Comparison of ENCODE assay signal across 1 cellular context in the genomic region with DNA sequence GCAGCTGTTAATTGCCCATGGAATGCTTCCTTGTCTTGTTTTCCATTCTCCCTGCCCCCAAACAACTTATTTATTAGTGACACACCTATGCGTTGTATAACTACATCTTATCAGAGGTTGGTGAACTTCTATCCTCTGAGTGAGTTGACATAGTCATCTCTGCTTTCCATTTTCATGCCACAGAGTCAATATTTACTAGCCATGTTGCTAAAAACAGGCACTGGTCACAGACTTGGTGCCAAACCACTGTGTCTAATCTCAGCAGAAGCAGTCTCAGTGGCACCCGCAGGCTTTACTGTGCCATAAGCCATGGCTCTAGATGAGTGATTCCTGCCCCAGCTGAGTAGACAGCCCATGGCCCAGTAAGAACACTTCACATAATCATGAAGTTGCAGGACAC.
TF ChIP-seq lines count a peak whose summit lies in the region.

No MANE protein-coding gene starts in this region.

TF ChIP-seq in HepG2, 621 proteins besides CTCF, POLR2A, EP300 and RAD21 (continued from another document and continues in another):
- TF ChIP-seq, protein P1, sequence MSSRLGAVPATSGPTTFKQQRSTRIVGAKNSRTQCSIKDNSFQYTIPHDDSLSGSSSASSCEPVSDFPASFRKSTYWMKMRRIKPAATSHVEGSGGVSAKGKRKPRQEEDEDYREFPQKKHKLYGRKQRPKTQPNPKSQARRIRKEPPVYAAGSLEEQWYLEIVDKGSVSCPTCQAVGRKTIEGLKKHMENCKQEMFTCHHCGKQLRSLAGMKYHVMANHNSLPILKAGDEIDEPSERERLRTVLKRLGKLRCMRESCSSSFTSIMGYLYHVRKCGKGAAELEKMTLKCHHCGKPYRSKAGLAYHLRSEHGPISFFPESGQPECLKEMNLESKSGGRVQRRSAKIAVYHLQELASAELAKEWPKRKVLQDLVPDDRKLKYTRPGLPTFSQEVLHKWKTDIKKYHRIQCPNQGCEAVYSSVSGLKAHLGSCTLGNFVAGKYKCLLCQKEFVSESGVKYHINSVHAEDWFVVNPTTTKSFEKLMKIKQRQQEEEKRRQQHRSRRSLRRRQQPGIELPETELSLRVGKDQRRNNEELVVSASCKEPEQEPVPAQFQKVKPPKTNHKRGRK (CRISPR knock-in tag; IDR thresholded peaks at IDR 0.05): no peak
- no peak for TF ChIP-seq ZNF619 (CRISPR knock-in tag; IDR thresholded peaks at IDR 0.05)
- TF ChIP-seq GATAD1 (CRISPR knock-in tag; IDR thresholded peaks at IDR 0.05): no peak
- no peak for TF ChIP-seq ZSCAN25 (CRISPR knock-in tag; IDR thresholded peaks at IDR 0.05)
- TF ChIP-seq SNAI1 (CRISPR knock-in tag; IDR thresholded peaks at IDR 0.05; ENCODE audit: borderline replicate concordance): no peak
- TF ChIP-seq, protein P2, sequence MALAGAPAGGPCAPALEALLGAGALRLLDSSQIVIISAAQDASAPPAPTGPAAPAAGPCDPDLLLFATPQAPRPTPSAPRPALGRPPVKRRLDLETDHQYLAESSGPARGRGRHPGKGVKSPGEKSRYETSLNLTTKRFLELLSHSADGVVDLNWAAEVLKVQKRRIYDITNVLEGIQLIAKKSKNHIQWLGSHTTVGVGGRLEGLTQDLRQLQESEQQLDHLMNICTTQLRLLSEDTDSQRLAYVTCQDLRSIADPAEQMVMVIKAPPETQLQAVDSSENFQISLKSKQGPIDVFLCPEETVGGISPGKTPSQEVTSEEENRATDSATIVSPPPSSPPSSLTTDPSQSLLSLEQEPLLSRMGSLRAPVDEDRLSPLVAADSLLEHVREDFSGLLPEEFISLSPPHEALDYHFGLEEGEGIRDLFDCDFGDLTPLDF (CRISPR knock-in tag; IDR thresholded peaks at IDR 0.05): no peak
- no peak for TF ChIP-seq ZNF780A (CRISPR knock-in tag; IDR thresholded peaks at IDR 0.05)
- TF ChIP-seq ZNF766 (CRISPR knock-in tag; IDR thresholded peaks at IDR 0.05; ENCODE audit: borderline replicate concordance): no peak
- no peak for TF ChIP-seq ASH2L (IDR thresholded peaks at IDR 0.05; ENCODE audit: insufficient read length, low read depth, low read length)
- no peak for TF ChIP-seq MYNN (CRISPR knock-in tag; IDR thresholded peaks at IDR 0.05; ENCODE audit: low read depth)
- TF ChIP-seq, protein P3, sequence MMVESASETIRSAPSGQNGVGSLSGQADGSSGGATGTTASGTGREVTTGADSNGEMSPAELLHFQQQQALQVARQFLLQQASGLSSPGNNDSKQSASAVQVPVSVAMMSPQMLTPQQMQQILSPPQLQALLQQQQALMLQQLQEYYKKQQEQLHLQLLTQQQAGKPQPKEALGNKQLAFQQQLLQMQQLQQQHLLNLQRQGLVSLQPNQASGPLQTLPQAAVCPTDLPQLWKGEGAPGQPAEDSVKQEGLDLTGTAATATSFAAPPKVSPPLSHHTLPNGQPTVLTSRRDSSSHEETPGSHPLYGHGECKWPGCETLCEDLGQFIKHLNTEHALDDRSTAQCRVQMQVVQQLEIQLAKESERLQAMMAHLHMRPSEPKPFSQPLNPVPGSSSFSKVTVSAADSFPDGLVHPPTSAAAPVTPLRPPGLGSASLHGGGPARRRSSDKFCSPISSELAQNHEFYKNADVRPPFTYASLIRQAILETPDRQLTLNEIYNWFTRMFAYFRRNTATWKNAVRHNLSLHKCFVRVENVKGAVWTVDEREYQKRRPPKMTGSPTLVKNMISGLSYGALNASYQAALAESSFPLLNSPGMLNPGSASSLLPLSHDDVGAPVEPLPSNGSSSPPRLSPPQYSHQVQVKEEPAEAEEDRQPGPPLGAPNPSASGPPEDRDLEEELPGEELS (CRISPR knock-in tag; IDR thresholded peaks at IDR 0.05): peak; percentile 53; the same call in 1 of the 2 replicates
- TF ChIP-seq ZNF713 (CRISPR knock-in tag; IDR thresholded peaks at IDR 0.05): no peak
- no peak for TF ChIP-seq KLF16 (CRISPR knock-in tag; IDR thresholded peaks at IDR 0.05)
- TF ChIP-seq ZNF678 (CRISPR knock-in tag; IDR thresholded peaks at IDR 0.05): no peak
- no peak for TF ChIP-seq TMF1 (CRISPR knock-in tag; IDR thresholded peaks at IDR 0.05; ENCODE audit: low read depth)
- no peak for TF ChIP-seq ZNF550 (CRISPR knock-in tag; IDR thresholded peaks at IDR 0.05; ENCODE audit: borderline replicate concordance)
- TF ChIP-seq, protein P4, sequence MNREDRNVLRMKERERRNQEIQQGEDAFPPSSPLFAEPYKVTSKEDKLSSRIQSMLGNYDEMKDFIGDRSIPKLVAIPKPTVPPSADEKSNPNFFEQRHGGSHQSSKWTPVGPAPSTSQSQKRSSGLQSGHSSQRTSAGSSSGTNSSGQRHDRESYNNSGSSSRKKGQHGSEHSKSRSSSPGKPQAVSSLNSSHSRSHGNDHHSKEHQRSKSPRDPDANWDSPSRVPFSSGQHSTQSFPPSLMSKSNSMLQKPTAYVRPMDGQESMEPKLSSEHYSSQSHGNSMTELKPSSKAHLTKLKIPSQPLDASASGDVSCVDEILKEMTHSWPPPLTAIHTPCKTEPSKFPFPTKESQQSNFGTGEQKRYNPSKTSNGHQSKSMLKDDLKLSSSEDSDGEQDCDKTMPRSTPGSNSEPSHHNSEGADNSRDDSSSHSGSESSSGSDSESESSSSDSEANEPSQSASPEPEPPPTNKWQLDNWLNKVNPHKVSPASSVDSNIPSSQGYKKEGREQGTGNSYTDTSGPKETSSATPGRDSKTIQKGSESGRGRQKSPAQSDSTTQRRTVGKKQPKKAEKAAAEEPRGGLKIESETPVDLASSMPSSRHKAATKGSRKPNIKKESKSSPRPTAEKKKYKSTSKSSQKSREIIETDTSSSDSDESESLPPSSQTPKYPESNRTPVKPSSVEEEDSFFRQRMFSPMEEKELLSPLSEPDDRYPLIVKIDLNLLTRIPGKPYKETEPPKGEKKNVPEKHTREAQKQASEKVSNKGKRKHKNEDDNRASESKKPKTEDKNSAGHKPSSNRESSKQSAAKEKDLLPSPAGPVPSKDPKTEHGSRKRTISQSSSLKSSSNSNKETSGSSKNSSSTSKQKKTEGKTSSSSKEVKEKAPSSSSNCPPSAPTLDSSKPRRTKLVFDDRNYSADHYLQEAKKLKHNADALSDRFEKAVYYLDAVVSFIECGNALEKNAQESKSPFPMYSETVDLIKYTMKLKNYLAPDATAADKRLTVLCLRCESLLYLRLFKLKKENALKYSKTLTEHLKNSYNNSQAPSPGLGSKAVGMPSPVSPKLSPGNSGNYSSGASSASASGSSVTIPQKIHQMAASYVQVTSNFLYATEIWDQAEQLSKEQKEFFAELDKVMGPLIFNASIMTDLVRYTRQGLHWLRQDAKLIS (CRISPR knock-in tag; IDR thresholded peaks at IDR 0.05): no peak
- no peak for TF ChIP-seq ZNF17 (CRISPR knock-in tag; IDR thresholded peaks at IDR 0.05)
- no peak for TF ChIP-seq HNRNPK (IDR thresholded peaks at IDR 0.05; ENCODE audit: low read depth, low read length, poor library complexity, severe bottlenecking)
- TF ChIP-seq, protein P5, sequence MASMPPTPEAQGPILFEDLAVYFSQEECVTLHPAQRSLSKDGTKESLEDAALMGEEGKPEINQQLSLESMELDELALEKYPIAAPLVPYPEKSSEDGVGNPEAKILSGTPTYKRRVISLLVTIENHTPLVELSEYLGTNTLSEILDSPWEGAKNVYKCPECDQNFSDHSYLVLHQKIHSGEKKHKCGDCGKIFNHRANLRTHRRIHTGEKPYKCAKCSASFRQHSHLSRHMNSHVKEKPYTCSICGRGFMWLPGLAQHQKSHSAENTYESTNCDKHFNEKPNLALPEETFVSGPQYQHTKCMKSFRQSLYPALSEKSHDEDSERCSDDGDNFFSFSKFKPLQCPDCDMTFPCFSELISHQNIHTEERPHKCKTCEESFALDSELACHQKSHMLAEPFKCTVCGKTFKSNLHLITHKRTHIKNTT (CRISPR knock-in tag; IDR thresholded peaks at IDR 0.05): no peak
- peak; percentile 84; the same call in 1 of the 2 replicates for TF ChIP-seq ATM (IDR thresholded peaks at IDR 0.05; ENCODE audit: borderline replicate concordance)
- TF ChIP-seq CCAR2 (optimal IDR thresholded peaks at IDR 0.05; ENCODE audit: low read depth, low read length): no peak
- TF ChIP-seq RBAK (CRISPR knock-in tag; IDR thresholded peaks at IDR 0.05): no peak
- TF ChIP-seq, protein P6, sequence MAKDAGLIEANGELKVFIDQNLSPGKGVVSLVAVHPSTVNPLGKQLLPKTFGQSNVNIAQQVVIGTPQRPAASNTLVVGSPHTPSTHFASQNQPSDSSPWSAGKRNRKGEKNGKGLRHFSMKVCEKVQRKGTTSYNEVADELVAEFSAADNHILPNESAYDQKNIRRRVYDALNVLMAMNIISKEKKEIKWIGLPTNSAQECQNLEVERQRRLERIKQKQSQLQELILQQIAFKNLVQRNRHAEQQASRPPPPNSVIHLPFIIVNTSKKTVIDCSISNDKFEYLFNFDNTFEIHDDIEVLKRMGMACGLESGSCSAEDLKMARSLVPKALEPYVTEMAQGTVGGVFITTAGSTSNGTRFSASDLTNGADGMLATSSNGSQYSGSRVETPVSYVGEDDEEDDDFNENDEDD (CRISPR knock-in tag; IDR thresholded peaks at IDR 0.05; ENCODE audit: borderline replicate concordance): no peak
- no peak for TF ChIP-seq ZFP82 (CRISPR knock-in tag; IDR thresholded peaks at IDR 0.05; ENCODE audit: borderline replicate concordance)
- TF ChIP-seq BORCS8-MEF2B (CRISPR knock-in tag; IDR thresholded peaks at IDR 0.05): no peak
- TF ChIP-seq ZNF616 (CRISPR knock-in tag; IDR thresholded peaks at IDR 0.05; ENCODE audit: low read depth): no peak
- TF ChIP-seq, protein P7, sequence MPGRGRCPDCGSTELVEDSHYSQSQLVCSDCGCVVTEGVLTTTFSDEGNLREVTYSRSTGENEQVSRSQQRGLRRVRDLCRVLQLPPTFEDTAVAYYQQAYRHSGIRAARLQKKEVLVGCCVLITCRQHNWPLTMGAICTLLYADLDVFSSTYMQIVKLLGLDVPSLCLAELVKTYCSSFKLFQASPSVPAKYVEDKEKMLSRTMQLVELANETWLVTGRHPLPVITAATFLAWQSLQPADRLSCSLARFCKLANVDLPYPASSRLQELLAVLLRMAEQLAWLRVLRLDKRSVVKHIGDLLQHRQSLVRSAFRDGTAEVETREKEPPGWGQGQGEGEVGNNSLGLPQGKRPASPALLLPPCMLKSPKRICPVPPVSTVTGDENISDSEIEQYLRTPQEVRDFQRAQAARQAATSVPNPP (CRISPR knock-in tag; IDR thresholded peaks at IDR 0.05): no peak
- TF ChIP-seq DNMT3B (CRISPR knock-in tag; conservative IDR thresholded peaks at IDR 0.05): no peak
- no peak for TF ChIP-seq CEBPG (CRISPR knock-in tag; IDR thresholded peaks at IDR 0.05)
- TF ChIP-seq ZNF790 (CRISPR knock-in tag; IDR thresholded peaks at IDR 0.05; ENCODE audit: borderline replicate concordance): no peak
- no peak for TF ChIP-seq SUZ12 (IDR thresholded peaks at IDR 0.05; ENCODE audit: low read depth, low read length)
- no peak for TF ChIP-seq REPIN1 (CRISPR knock-in tag; IDR thresholded peaks at IDR 0.05; ENCODE audit: borderline replicate concordance, low read depth)
- TF ChIP-seq MED1 (CRISPR knock-in tag; IDR thresholded peaks at IDR 0.05): 0 out of 2 replicates have a peak, but pooled peaks have one; percentile 33
- no peak for TF ChIP-seq ZNF207 (IDR thresholded peaks at IDR 0.05; ENCODE audit: borderline replicate concordance)
- TF ChIP-seq KLF13 (CRISPR knock-in tag; IDR thresholded peaks at IDR 0.05): no peak
- TF ChIP-seq, protein P8, sequence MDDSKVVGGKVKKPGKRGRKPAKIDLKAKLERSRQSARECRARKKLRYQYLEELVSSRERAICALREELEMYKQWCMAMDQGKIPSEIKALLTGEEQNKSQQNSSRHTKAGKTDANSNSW (CRISPR knock-in tag; IDR thresholded peaks at IDR 0.05; ENCODE audit: borderline replicate concordance): no peak
- TF ChIP-seq HNRNPL (IDR thresholded peaks at IDR 0.05; ENCODE audit: low read depth, low read length): no peak
- TF ChIP-seq MIXL1 (CRISPR knock-in tag; IDR thresholded peaks at IDR 0.05): peak; percentile 19; the same call in 1 of the 2 replicates
- TF ChIP-seq RFX3 (CRISPR knock-in tag; IDR thresholded peaks at IDR 0.05): no peak
- TF ChIP-seq, protein P9, sequence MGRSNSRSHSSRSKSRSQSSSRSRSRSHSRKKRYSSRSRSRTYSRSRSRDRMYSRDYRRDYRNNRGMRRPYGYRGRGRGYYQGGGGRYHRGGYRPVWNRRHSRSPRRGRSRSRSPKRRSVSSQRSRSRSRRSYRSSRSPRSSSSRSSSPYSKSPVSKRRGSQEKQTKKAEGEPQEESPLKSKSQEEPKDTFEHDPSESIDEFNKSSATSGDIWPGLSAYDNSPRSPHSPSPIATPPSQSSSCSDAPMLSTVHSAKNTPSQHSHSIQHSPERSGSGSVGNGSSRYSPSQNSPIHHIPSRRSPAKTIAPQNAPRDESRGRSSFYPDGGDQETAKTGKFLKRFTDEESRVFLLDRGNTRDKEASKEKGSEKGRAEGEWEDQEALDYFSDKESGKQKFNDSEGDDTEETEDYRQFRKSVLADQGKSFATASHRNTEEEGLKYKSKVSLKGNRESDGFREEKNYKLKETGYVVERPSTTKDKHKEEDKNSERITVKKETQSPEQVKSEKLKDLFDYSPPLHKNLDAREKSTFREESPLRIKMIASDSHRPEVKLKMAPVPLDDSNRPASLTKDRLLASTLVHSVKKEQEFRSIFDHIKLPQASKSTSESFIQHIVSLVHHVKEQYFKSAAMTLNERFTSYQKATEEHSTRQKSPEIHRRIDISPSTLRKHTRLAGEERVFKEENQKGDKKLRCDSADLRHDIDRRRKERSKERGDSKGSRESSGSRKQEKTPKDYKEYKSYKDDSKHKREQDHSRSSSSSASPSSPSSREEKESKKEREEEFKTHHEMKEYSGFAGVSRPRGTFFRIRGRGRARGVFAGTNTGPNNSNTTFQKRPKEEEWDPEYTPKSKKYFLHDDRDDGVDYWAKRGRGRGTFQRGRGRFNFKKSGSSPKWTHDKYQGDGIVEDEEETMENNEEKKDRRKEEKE (IDR thresholded peaks at IDR 0.05): no peak
- TF ChIP-seq, protein P10, sequence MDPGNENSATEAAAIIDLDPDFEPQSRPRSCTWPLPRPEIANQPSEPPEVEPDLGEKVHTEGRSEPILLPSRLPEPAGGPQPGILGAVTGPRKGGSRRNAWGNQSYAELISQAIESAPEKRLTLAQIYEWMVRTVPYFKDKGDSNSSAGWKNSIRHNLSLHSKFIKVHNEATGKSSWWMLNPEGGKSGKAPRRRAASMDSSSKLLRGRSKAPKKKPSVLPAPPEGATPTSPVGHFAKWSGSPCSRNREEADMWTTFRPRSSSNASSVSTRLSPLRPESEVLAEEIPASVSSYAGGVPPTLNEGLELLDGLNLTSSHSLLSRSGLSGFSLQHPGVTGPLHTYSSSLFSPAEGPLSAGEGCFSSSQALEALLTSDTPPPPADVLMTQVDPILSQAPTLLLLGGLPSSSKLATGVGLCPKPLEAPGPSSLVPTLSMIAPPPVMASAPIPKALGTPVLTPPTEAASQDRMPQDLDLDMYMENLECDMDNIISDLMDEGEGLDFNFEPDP (CRISPR knock-in tag; conservative IDR thresholded peaks at IDR 0.05): no peak
- no peak for TF ChIP-seq ZNF256 (CRISPR knock-in tag; conservative IDR thresholded peaks at IDR 0.05)
- TF ChIP-seq, protein P11, sequence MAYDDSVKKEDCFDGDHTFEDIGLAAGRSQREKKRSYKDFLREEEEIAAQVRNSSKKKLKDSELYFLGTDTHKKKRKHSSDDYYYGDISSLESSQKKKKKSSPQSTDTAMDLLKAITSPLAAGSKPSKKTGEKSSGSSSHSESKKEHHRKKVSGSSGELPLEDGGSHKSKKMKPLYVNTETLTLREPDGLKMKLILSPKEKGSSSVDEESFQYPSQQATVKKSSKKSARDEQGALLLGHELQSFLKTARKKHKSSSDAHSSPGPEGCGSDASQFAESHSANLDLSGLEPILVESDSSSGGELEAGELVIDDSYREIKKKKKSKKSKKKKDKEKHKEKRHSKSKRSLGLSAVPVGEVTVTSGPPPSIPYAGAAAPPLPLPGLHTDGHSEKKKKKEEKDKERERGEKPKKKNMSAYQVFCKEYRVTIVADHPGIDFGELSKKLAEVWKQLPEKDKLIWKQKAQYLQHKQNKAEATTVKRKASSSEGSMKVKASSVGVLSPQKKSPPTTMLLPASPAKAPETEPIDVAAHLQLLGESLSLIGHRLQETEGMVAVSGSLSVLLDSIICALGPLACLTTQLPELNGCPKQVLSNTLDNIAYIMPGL (CRISPR knock-in tag; IDR thresholded peaks at IDR 0.05; ENCODE audit: borderline replicate concordance in 1 of 2, low read depth in 1 of 2): no peak
- TF ChIP-seq U2AF2 (IDR thresholded peaks at IDR 0.05; ENCODE audit: low read depth, low read length): no peak
- TF ChIP-seq HNRNPLL (IDR thresholded peaks at IDR 0.05; ENCODE audit: low read depth, low read length, poor library complexity, severe bottlenecking): no peak
